Comparison of ENCODE assay signal across 1 cellular context in the genomic region with DNA sequence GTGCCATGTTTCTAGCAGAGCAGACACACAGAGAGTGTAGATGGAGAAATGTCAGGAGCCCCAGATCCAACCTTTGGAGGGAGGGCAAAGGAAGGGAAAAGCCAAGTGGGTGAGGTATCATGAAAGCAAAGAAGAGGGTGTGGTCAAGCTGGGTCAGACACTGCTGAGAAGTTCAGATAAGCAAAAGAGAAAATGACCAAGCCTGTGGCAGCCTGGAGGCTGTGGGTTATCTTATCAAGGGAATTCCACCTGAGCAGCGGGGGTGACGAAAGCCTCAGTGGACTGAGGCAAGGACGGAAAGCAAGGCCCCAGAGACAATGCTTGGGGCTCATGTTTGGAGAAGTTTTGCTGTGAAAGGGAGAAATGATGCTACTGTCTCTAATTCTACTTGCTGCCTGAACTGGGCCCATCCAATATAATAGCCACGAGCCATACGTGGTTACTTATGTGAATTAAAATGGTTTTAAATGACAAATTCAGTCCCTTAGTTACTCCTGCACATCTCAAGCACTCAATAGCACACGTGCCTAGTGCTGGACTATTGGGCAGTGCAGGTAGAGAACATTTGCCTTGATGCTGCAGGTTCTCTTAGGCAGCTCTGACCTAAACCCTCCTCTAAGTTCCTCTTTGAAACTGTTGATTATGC.
TF ChIP-seq lines count a peak whose summit lies in the region.

No MANE protein-coding gene starts in this region.

TF ChIP-seq in K562, 482 proteins besides CTCF, POLR2A, EP300 and RAD21 (continued from another document and continues in another):
- TF ChIP-seq, protein P1, sequence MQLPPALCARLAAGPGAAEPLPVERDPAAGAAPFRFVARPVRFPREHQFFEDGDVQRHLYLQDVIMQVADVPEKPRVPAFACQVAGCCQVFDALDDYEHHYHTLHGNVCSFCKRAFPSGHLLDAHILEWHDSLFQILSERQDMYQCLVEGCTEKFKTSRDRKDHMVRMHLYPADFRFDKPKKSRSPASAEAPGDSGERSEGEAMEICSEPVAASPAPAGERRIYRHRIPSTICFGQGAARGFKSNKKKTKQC (CRISPR knock-in tag; IDR thresholded peaks at IDR 0.05), result 0 out of 2 replicates have a peak, but pooled peaks have one; percentile 52
- no peak for TF ChIP-seq BRF1 (IDR thresholded peaks at IDR 0.05; ENCODE audit: borderline replicate concordance, extremely low read depth, insufficient read length)
- TF ChIP-seq, protein P2, sequence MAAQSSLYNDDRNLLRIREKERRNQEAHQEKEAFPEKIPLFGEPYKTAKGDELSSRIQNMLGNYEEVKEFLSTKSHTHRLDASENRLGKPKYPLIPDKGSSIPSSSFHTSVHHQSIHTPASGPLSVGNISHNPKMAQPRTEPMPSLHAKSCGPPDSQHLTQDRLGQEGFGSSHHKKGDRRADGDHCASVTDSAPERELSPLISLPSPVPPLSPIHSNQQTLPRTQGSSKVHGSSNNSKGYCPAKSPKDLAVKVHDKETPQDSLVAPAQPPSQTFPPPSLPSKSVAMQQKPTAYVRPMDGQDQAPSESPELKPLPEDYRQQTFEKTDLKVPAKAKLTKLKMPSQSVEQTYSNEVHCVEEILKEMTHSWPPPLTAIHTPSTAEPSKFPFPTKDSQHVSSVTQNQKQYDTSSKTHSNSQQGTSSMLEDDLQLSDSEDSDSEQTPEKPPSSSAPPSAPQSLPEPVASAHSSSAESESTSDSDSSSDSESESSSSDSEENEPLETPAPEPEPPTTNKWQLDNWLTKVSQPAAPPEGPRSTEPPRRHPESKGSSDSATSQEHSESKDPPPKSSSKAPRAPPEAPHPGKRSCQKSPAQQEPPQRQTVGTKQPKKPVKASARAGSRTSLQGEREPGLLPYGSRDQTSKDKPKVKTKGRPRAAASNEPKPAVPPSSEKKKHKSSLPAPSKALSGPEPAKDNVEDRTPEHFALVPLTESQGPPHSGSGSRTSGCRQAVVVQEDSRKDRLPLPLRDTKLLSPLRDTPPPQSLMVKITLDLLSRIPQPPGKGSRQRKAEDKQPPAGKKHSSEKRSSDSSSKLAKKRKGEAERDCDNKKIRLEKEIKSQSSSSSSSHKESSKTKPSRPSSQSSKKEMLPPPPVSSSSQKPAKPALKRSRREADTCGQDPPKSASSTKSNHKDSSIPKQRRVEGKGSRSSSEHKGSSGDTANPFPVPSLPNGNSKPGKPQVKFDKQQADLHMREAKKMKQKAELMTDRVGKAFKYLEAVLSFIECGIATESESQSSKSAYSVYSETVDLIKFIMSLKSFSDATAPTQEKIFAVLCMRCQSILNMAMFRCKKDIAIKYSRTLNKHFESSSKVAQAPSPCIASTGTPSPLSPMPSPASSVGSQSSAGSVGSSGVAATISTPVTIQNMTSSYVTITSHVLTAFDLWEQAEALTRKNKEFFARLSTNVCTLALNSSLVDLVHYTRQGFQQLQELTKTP (IDR thresholded peaks at IDR 0.05; ENCODE audit: low read depth in 1 of 2, partially characterized antibody in 2 of 2), result peak; percentile 74 to 96
- TF ChIP-seq CBX1 (IDR thresholded peaks at IDR 0.05; ENCODE audit: low read depth), result no peak
- TF ChIP-seq CGGBP1 (CRISPR knock-in tag; IDR thresholded peaks at IDR 0.05), result no peak
- peak; percentile 29; the same call in 1 of the 2 replicates for TF ChIP-seq ZSCAN32 (CRISPR knock-in tag; IDR thresholded peaks at IDR 0.05)
- TF ChIP-seq FOXP1 (CRISPR knock-in tag; IDR thresholded peaks at IDR 0.05), result peak; percentile 79
- TF ChIP-seq ILK (tag; IDR thresholded peaks at IDR 0.05; ENCODE audit: borderline replicate concordance, low read depth), result no peak
- 0 out of 2 replicates have a peak, but pooled peaks have one; percentile 29 for TF ChIP-seq SREBF2 (CRISPR knock-in tag; IDR thresholded peaks at IDR 0.05)
- TF ChIP-seq, protein P3, sequence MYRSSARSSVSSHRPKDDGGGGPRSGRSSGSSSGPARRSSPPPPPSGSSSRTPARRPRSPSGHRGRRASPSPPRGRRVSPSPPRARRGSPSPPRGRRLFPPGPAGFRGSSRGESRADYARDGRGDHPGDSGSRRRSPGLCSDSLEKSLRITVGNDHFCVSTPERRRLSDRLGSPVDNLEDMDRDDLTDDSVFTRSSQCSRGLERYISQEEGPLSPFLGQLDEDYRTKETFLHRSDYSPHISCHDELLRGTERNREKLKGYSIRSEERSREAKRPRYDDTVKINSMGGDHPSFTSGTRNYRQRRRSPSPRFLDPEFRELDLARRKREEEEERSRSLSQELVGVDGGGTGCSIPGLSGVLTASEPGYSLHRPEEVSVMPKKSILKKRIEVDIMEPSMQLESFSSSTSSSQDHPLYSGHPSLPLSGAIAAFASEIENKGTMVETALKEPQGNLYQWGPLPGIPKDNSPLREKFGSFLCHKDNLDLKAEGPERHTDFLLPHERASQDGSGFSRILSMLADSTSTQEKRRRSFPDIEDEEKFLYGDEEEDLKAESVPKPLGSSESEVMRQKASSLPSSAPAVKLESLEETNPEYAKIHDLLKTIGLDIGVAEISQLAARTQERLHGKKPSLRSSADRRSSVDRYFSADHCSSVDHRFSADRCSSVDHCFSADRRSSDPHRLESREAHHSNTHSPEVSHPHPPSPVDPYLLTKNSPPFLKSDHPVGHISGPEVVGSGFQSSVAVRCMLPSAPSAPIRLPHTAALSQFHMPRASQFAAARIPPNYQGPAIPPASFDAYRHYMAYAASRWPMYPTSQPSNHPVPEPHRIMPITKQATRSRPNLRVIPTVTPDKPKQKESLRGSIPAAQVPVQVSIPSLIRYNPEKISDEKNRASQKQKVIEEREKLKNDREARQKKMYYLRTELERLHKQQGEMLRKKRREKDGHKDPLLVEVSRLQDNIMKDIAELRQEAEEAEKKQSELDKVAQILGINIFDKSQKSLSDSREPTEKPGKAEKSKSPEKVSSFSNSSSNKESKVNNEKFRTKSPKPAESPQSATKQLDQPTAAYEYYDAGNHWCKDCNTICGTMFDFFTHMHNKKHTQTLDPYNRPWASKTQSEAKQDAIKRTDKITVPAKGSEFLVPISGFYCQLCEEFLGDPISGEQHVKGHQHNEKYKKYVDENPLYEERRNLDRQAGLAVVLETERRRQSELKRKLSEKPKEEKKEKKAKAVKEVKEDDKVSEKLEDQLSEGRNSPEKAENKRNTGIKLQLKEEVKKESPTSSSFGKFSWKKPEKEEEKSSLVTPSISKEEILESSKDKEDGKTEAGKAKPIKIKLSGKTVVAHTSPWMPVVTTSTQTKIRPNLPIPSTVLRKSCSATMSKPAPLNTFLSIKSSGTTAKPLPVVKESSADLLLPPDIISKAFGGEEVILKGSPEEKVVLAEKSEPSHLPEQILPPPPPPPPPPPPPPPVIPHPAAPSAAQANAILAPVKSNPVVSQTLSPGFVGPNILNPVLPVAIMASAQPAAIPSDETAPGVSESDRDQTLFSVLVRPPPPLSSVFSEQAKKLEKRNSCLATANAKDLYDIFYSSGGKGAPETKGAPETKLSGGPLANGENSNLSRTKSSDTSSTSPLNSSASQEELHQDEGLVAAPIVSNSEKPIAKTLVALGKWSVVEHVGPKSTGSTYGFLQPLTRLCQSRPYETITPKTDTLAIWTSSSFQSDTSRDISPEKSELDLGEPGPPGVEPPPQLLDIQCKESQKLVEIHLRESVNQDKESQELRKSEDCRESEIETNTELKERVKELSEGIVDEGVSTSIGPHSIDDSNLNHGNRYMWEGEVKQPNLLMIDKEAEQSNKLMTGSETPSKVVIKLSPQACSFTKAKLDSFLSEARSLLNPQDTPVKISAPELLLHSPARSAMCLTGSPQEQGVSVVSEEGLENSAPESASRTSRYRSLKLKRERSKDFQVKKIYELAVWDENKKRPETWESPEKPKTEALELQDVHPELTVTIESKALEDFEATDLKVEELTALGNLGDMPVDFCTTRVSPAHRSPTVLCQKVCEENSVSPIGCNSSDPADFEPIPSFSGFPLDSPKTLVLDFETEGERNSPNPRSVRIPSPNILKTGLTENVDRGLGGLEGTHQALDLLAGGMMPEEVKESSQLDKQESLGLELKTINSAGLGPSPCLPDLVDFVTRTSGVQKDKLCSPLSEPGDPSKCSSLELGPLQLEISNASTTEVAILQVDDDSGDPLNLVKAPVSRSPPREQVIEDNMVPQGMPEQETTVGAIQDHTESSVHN (IDR thresholded peaks at IDR 0.05; ENCODE audit: borderline replicate concordance in 1 of 2, low read depth in 1 of 2), result peak in 1 of 2 experiments; percentile 95; a peak in 2 of 4 replicates
- TF ChIP-seq, protein P4, sequence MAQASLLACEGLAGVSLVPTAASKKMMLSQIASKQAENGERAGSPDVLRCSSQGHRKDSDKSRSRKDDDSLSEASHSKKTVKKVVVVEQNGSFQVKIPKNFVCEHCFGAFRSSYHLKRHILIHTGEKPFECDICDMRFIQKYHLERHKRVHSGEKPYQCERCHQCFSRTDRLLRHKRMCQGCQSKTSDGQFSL (CRISPR knock-in tag; IDR thresholded peaks at IDR 0.05), result 0 out of 2 replicates have a peak, but pooled peaks have one; percentile 26
- TF ChIP-seq, protein P4 (tag; IDR thresholded peaks at IDR 0.05), result peak in 1 of 2 experiments; percentile 58; a peak in 1 of 4 replicates
- TF ChIP-seq ZC3H4 (CRISPR knock-in tag; IDR thresholded peaks at IDR 0.05; ENCODE audit: borderline replicate concordance), result no peak
- peak; percentile 92 for TF ChIP-seq ZNF644 (tag; IDR thresholded peaks at IDR 0.05; ENCODE audit: low read depth)
- TF ChIP-seq HMGN3 (IDR thresholded peaks at IDR 0.05; ENCODE audit: borderline replicate concordance, extremely low read depth, insufficient read length, low read depth, low read length), result peak; percentile 87
- peak; percentile 99 for TF ChIP-seq KLF16 (IDR thresholded peaks at IDR 0.05)
- TF ChIP-seq KLF1 (tag; IDR thresholded peaks at IDR 0.05), result peak; percentile 92
- TF ChIP-seq, protein P5, sequence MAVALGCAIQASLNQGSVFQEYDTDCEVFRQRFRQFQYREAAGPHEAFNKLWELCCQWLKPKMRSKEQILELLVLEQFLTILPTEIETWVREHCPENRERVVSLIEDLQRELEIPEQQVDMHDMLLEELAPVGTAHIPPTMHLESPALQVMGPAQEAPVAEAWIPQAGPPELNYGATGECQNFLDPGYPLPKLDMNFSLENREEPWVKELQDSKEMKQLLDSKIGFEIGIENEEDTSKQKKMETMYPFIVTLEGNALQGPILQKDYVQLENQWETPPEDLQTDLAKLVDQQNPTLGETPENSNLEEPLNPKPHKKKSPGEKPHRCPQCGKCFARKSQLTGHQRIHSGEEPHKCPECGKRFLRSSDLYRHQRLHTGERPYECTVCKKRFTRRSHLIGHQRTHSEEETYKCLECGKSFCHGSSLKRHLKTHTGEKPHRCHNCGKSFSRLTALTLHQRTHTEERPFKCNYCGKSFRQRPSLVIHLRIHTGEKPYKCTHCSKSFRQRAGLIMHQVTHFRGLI (CRISPR knock-in tag; IDR thresholded peaks at IDR 0.05), result peak; percentile 81
- TF ChIP-seq SAFB (IDR thresholded peaks at IDR 0.05; ENCODE audit: borderline replicate concordance, low read depth, low read length), result no peak
- peak; percentile 98 for TF ChIP-seq NFIC (IDR thresholded peaks at IDR 0.05)
